Comparison of ENCODE assay signal across 16 cellular contexts in genomic region chr2:203591642-203592041, GRCh38. TPM values are rescaled to one million over a fixed set of nuclear protein-coding genes. Genes with fewer than 3 reads are reported as not detected.
DNase-seq lines count a peak whose midpoint lies in the region; ATAC-seq and TF ChIP-seq lines count a peak whose summit lies in the region.
"Had no signal": no experiment of that assay in that cellular context is flagged by ENCODE, and none has a peak within 500 bp of the region (broad histone marks: within the 10 kb centered on the region; RNA-seq: fewer than 3 reads in every experiment).

No MANE protein-coding gene starts in this region.

- H4K20me1 ChIP-seq in SU-DHL-6 (ENCODE audit: low read depth, low read length) = no peaks in the 10 kb centered on the region

- no peak for TF ChIP-seq CTCF in SU-DHL-6 (IDR thresholded peaks at IDR 0.05; ENCODE audit: insufficient read depth, low read length, poor library complexity, severe bottlenecking)

- DNase-seq in LHCN-M2 (ENCODE audit: low read depth) (peak; percentile 66), glomerular visceral epithelial cell (ENCODE audit: extremely low spot score) (peak; percentile 79), middle frontal gyrus (ENCODE audit: extremely low spot score, low spot score) (no peak), NCI-H446 (lab: John Stamatoyannopoulos, UW) (no peak)
- DNase-seq in stimulated activated naive CD8-positive, alpha-beta T cell treated with anti-CD3 and anti-CD28 coated beads, Interleukin-15, Interleukin-2, amounts not matched to agents 100 U/mL and 50 U/mL, for 24 hours = no peak
- no peak for DNase-seq in effector CD8-positive, alpha-beta T cell (lab: John Stamatoyannopoulos, UW)
- DNase-seq: effector CD4-positive, alpha-beta T cell; NCI-H1105; right lobe of liver; stimulated activated naive CD4-positive, alpha-beta T cell treated with Interleukin-2 at 50 U/mL for 16 hours had no signal

- H3K36me3 ChIP-seq in SU-DHL-6 (ENCODE audit: low read length) = no peaks in the 10 kb centered on the region
- H3K36me3 ChIP-seq: cardiac muscle cell, neural progenitor cell, right lobe of liver had no signal

- no peaks in the 10 kb centered on the region for H3K9me2 ChIP-seq in SU-DHL-6 (replicated peaks; ENCODE audit: insufficient read depth, low read length)

- no peaks in the 10 kb centered on the region for H3K79me2 ChIP-seq in SU-DHL-6 (ENCODE audit: insufficient read depth, low read length)

- no peaks in the 10 kb centered on the region for H3K27me3 ChIP-seq in SU-DHL-6 (ENCODE audit: low read length)
- H3K27me3 ChIP-seq: cardiac muscle cell, neural progenitor cell, right lobe of liver had no signal

- no peak overlapping the region for H3K9ac ChIP-seq in SU-DHL-6 (ENCODE audit: low read length)
- H3K9ac ChIP-seq: neural progenitor cell had no signal

- no peaks in the 10 kb centered on the region for H3F3A ChIP-seq in SU-DHL-6 (ENCODE audit: insufficient read depth)

- H3K4me3 ChIP-seq in SU-DHL-6 (ENCODE audit: insufficient read depth, low read length, poor library complexity, severe bottlenecking) = no peak overlapping the region
- H3K4me3 ChIP-seq: cardiac muscle cell, GM23338, neural progenitor cell, right lobe of liver, SK-N-MC had no signal

- H3K9me3 ChIP-seq in SU-DHL-6 (ENCODE audit: insufficient read depth, low read length) = no peaks in the 10 kb centered on the region
- H3K9me3 ChIP-seq: right lobe of liver had no signal

- peak overlapping the region; percentile 4 for H3K4me2 ChIP-seq in SU-DHL-6 (ENCODE audit: low read depth, low read length, poor library complexity, severe bottlenecking)
- H3K4me2 ChIP-seq: GM23338, neural progenitor cell had no signal

- ATAC-seq in stimulated activated naive CD8-positive, alpha-beta T cell treated with anti-CD3 and anti-CD28 coated beads, Interleukin-15, Interleukin-2, amounts not matched to agents 100 U/mL and 50 U/mL, for 24 hours = peak; percentile 74
- no peak for ATAC-seq in GM19463 (IDR thresholded peaks at IDR 0.05; ENCODE audit: unreplicated experiment)
- ATAC-seq: GM23338, right lobe of liver had no signal

- H2AFZ ChIP-seq in SU-DHL-6 (ENCODE audit: low read depth, low read length, severe bottlenecking) = no peak overlapping the region
- H2AFZ ChIP-seq: neural progenitor cell had no signal

- H3K27ac ChIP-seq in SU-DHL-6 (ENCODE audit: low read depth, low read length) = no peak overlapping the region
- H3K27ac ChIP-seq: cardiac muscle cell, neural progenitor cell, right lobe of liver, SK-N-MC had no signal

RNA-seq across cellular contexts. Expression of gene RAPH1, which starts 56.5 kb away (rescaled TPM):
- total RNA-seq in LHCN-M2 (2014; rRNA removed) = 43.1 and 66.0 TPM in 2 replicates
- polyA plus RNA-seq in LHCN-M2 (2012) = 19.7 TPM

Comparison
In these comparisons a context has a peak if more than half of its experiments do, and no peak if none do; other contexts are left out.
1. DNase-seq: peak in LHCN-M2 (single experiment) and glomerular visceral epithelial cell (single experiment); none in stimulated activated naive CD8-positive, alpha-beta T cell treated with anti-CD3 and anti-CD28 coated beads, Interleukin-15, Interleukin-2, amounts not matched to agents 100 U/mL and 50 U/mL, for 24 hours (single experiment), middle frontal gyrus (single experiment), NCI-H446 (0 of 2) and effector CD8-positive, alpha-beta T cell (single experiment).